In the genomic region with DNA sequence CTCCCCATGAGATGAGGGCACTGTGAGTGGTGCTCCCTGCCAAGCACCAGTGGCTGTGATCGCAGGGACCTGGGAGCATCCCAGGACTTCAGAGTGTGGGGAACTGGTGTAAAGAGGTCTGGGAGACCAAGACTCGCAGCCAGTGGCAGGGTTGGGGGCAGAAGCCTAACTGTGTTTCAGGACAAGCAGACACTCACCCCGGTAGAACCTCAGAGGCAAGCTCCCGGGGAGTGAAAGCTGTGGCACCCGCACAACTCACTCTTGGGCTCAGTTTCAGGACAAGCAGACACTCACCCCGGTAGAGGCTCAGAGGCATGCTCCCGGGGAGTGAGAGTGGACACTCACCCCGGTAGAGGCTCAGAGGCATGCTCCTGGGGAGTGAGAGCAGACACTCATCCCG, we compare ENCODE assay signal across 13 cellular contexts.
DNase-seq lines count a peak whose midpoint lies in the region; ATAC-seq lines count a peak whose summit lies in the region.
"Had no signal": no experiment of that assay in that cellular context is flagged by ENCODE, and none has a peak within 500 bp of the region (broad histone marks: within the 10 kb centered on the region; RNA-seq: fewer than 3 reads in every experiment).

No MANE protein-coding gene starts in this region.

- H3K4me2 ChIP-seq in BLaER1 treated with 17β-estradiol and CSF1 and Interleukin-3, amounts not matched to agents 10 nM and 100 nM: peak overlapping the region; percentile 81 to 99 (median 91)
- H3K4me2 ChIP-seq in trophoblast cell (ENCODE audit: low read length): no peak overlapping the region

- H4K91ac ChIP-seq in trophoblast cell (ENCODE audit: low read depth, low read length): no peak overlapping the region

- H3K27me3 Mint-ChIP-seq in T-helper 2 cell treated with Interferon-gamma antibody and Interleukin-4, amounts not matched to agents 5 μg/mL and 100 μg/mL, for 36 hours (ENCODE audit: low read depth): no peaks in the 10 kb centered on the region

- no peak overlapping the region for H3K4me3 Mint-ChIP-seq in T-helper 2 cell treated with Interferon-gamma antibody and Interleukin-4, amounts not matched to agents 5 μg/mL and 100 μg/mL, for 36 hours

- peak overlapping the region; percentile 60 to 79 (median 73) for H3K9ac ChIP-seq in BLaER1 treated with 17β-estradiol and CSF1 and Interleukin-3, amounts not matched to agents 10 nM and 100 nM
- peak overlapping the region; percentile 21 for H3K9ac ChIP-seq in NT2/D1 (ENCODE audit: insufficient read length, low read depth)
- no peak overlapping the region for H3K9ac ChIP-seq in trophoblast cell (ENCODE audit: low read length)

- intact Hi-C loops in right cardiac atrium (cut with DNase I): no loop called here

- peaks cover 17% of the 10 kb centered on the region for H3K79me1 ChIP-seq in trophoblast cell (ENCODE audit: low read length)

- no peaks in the 10 kb centered on the region for H3K9me3 Mint-ChIP-seq in T-helper 2 cell treated with Interferon-gamma antibody and Interleukin-4, amounts not matched to agents 5 μg/mL and 100 μg/mL, for 36 hours
- H3K9me3 Mint-ChIP-seq: activated naive CD4-positive, alpha-beta T cell treated with anti-CD3 and anti-CD28 coated beads, Interleukin-2, amount 50 U/mL, for 72 hours had no signal

- H3K14ac ChIP-seq in trophoblast cell (ENCODE audit: low read length): no peak overlapping the region

- H4K12ac ChIP-seq in trophoblast cell (ENCODE audit: low read depth, low read length): no peak overlapping the region

- no peak overlapping the region for H2AFZ ChIP-seq in trophoblast cell (ENCODE audit: insufficient read depth, low read length, poor library complexity)

- peaks cover 23 to 76% (median 55%) of the 10 kb centered on the region in 11 experiments for H3K36me3 ChIP-seq in BLaER1 treated with 17β-estradiol and CSF1 and Interleukin-3, amounts not matched to agents 10 nM and 100 nM
- H3K36me3 ChIP-seq in NT2/D1 (ENCODE audit: insufficient read depth, insufficient read length, low read length) (peaks cover 53% of the 10 kb centered on the region), trophoblast cell (ENCODE audit: control insufficient read depth in 1 of 2, insufficient read depth in 2 of 2, low read length in 2 of 2) (peaks cover 60 to 71% of the 10 kb centered on the region in 2 experiments)

- H3K27ac Mint-ChIP-seq in T-helper 2 cell treated with Interferon-gamma antibody and Interleukin-4, amounts not matched to agents 5 μg/mL and 100 μg/mL, for 36 hours: no peak overlapping the region

- H3K18ac ChIP-seq in trophoblast cell (ENCODE audit: low read length): peak overlapping the region; percentile 11

- no peak overlapping the region for H2BK5ac ChIP-seq in trophoblast cell (ENCODE audit: low read depth, low read length, poor library complexity)

- ATAC-seq in right cardiac atrium: no peak
- ATAC-seq in HG02798 (IDR thresholded peaks at IDR 0.05; ENCODE audit: poor library complexity, unreplicated experiment): no peak

- H3K27ac ChIP-seq in BLaER1 treated with 17β-estradiol and CSF1 and Interleukin-3, amounts not matched to agents 10 nM and 100 nM: peak overlapping the region; percentile 15 to 91 (median 85); a peak in 21 of 22 replicates
- H3K27ac ChIP-seq in right cardiac atrium (ENCODE audit: low read length) (peak overlapping the region; percentile 28), trophoblast cell (ENCODE audit: low read depth, low read length) (peak overlapping the region; percentile 2)

- peaks cover 83 to 100% (median 95%) of the 10 kb centered on the region in 10 experiments for H3K4me1 ChIP-seq in BLaER1 treated with 17β-estradiol and CSF1 and Interleukin-3, amounts not matched to agents 10 nM and 100 nM
- H3K4me1 ChIP-seq in NT2/D1 (ENCODE audit: insufficient read depth, insufficient read length) (peaks cover 34% of the 10 kb centered on the region), right cardiac atrium (ENCODE audit: control insufficient read depth, insufficient read depth, low read length) (peaks cover 14% of the 10 kb centered on the region), trophoblast cell (ENCODE audit: control insufficient read depth in 1 of 2, insufficient read depth in 2 of 2, low read length in 2 of 2) (peaks cover 34 to 36% of the 10 kb centered on the region in 2 experiments)

- no peak overlapping the region for H3K23ac ChIP-seq in trophoblast cell (ENCODE audit: low read length)

- peaks cover 24 to 83% (median 50%) of the 10 kb centered on the region in 11 experiments; a peak in 20 of 22 replicates for H4K20me1 ChIP-seq in BLaER1 treated with 17β-estradiol and CSF1 and Interleukin-3, amounts not matched to agents 10 nM and 100 nM

- H3K4me3 ChIP-seq in BLaER1 treated with 17β-estradiol and CSF1 and Interleukin-3, amounts not matched to agents 10 nM and 100 nM: peak overlapping the region in 4 of 10 experiments; percentile 25 to 59 (median 34); a peak in 5 of 20 replicates
- H3K4me3 ChIP-seq in NT2/D1 (ENCODE audit: insufficient read length, low read depth) (no peak overlapping the region), right cardiac atrium (ENCODE audit: low read length) (no peak overlapping the region), trophoblast cell (ENCODE audit: low read depth, low read length) (peak overlapping the region; percentile 26)

- no peaks in the 10 kb centered on the region for H3K9me3 ChIP-seq in BLaER1 treated with 17β-estradiol and CSF1 and Interleukin-3, amounts not matched to agents 10 nM and 100 nM (replicated peaks in 1 of 11)
- no peaks in the 10 kb centered on the region for H3K9me3 ChIP-seq in NT2/D1 (ENCODE audit: insufficient read depth, low read length)
- H3K9me3 ChIP-seq in right cardiac atrium (ENCODE audit: control insufficient read depth, low read length): no peaks in the 10 kb centered on the region
- peaks cover 4% of the 10 kb centered on the region for H3K9me3 ChIP-seq in trophoblast cell (ENCODE audit: insufficient read depth, low read depth, low read length)

- DNase-seq in NT2/D1 (ENCODE audit: low read depth, low spot score): no peak
- DNase-seq in right cardiac atrium: peak in 1 of 3 donors; percentile 28
- no peak for DNase-seq in trophoblast cell
- no peak for DNase-seq in stimulated activated CD4-positive, alpha-beta T cell treated with anti-CD3 and anti-CD28 coated beads, Interleukin-15, amount 100 ng/mL, for 24 hours
- DNase-seq in NCI-H2227 treated with DMSO at 0.1 percent for 48 hours (lab: John Stamatoyannopoulos, UW): no peak
- no peak for DNase-seq in T-helper 2 cell treated with Interferon-gamma antibody and Interleukin-4, amounts not matched to agents 5 μg/mL and 100 μg/mL, for 36 hours (ENCODE audit: low spot score)
- DNase-seq: cortex of kidney, DMS79, NCI-H2081, SIG-M5 had no signal

- no peaks in the 10 kb centered on the region for H3K27me3 ChIP-seq in BLaER1 treated with 17β-estradiol and CSF1 and Interleukin-3, amounts not matched to agents 10 nM and 100 nM
- H3K27me3 ChIP-seq in NT2/D1 (ENCODE audit: insufficient read depth, insufficient read length): no peaks in the 10 kb centered on the region
- no peaks in the 10 kb centered on the region for H3K27me3 ChIP-seq in right cardiac atrium (ENCODE audit: control insufficient read depth, insufficient read depth)
- no peaks in the 10 kb centered on the region for H3K27me3 ChIP-seq in trophoblast cell (ENCODE audit: insufficient read depth, low read length)

- H3K4me1 Mint-ChIP-seq in T-helper 2 cell treated with Interferon-gamma antibody and Interleukin-4, amounts not matched to agents 5 μg/mL and 100 μg/mL, for 36 hours (ENCODE audit: low read depth): peaks cover 1% of the 10 kb centered on the region

- H3K4ac ChIP-seq in trophoblast cell (ENCODE audit: low read depth, low read length): no peak overlapping the region

- H3K36me3 Mint-ChIP-seq in T-helper 2 cell treated with Interferon-gamma antibody and Interleukin-4, amounts not matched to agents 5 μg/mL and 100 μg/mL, for 36 hours (ENCODE audit: low read depth): peaks cover 9% of the 10 kb centered on the region
- H3K36me3 Mint-ChIP-seq: activated naive CD4-positive, alpha-beta T cell treated with anti-CD3 and anti-CD28 coated beads, Interleukin-2, amount 50 U/mL, for 72 hours had no signal

- H2AK5ac ChIP-seq in trophoblast cell (ENCODE audit: low read length): no peak overlapping the region

- H2BK120ac ChIP-seq in trophoblast cell (ENCODE audit: insufficient read depth, low read length, poor library complexity): no peak overlapping the region

- 57% methylated on average over 9 of the region's 9 CpGs for WGBS in right cardiac atrium
- WGBS in trophoblast cell (ENCODE audit: extremely low coverage, insufficient coverage, insufficient read length): no CpG with 5 or more reads among the region's 9 CpGs

- peaks cover 15% of the 10 kb centered on the region for H3K79me2 ChIP-seq in trophoblast cell (ENCODE audit: control insufficient read depth, insufficient read depth, low read length, poor library complexity)

- no peak overlapping the region for H4K8ac ChIP-seq in trophoblast cell (ENCODE audit: low read depth, low read length)

- H2BK12ac ChIP-seq in trophoblast cell (ENCODE audit: low read length): no peak overlapping the region

Comparison
In these comparisons a context has a peak if more than half of its experiments do, and no peak if none do; other contexts are left out.
1. H3K27ac ChIP-seq: peak in every context shown above with its lines; median percentile 85 in BLaER1 treated with 17β-estradiol and CSF1 and Interleukin-3, amounts not matched to agents 10 nM and 100 nM; 28 in right cardiac atrium; 2 in trophoblast cell.